ENCODE assay signal across 8 cellular contexts in genomic region chr20:60851826-60852704, GRCh38.
DNase-seq lines count a peak whose midpoint lies in the region; ATAC-seq and TF ChIP-seq lines count a peak whose summit lies in the region.

No MANE protein-coding gene starts in this region.

- peaks cover 0 to 5% (median 2%) of the 10 kb centered on the region in 4 donors for H3K9me3 ChIP-seq in upper lobe of left lung
- no peaks in the 10 kb centered on the region for H3K9me3 ChIP-seq in effector memory CD4-positive, alpha-beta T cell (ENCODE audit: control insufficient read depth, low read length)

- H3K4me3 Mint-ChIP-seq in activated CD4-positive, alpha-beta T cell treated with anti-CD3 and anti-CD28 coated beads, Interleukin-2, amount 10 ng/mL, durations not matched to agents 7 days and 5 days, result no peak overlapping the region

- no peaks in the 10 kb centered on the region for H3K36me3 Mint-ChIP-seq in activated CD4-positive, alpha-beta T cell treated with anti-CD3 and anti-CD28 coated beads, Interleukin-2, amount 10 ng/mL, durations not matched to agents 7 days and 5 days (ENCODE audit: low read depth)

- POLR2A ChIA-PET in activated CD4-positive, alpha-beta T cell treated with anti-CD3 and anti-CD28 coated beads, Interleukin-2, amount 10 ng/mL, durations not matched to agents 7 days and 5 days (lab: Charles Lee), result no interaction called here

- H3K27me3 Mint-ChIP-seq in activated CD4-positive, alpha-beta T cell treated with anti-CD3 and anti-CD28 coated beads, Interleukin-2, amount 10 ng/mL, durations not matched to agents 7 days and 5 days, result no peaks in the 10 kb centered on the region

- no peak overlapping the region for H3K27ac Mint-ChIP-seq in activated CD4-positive, alpha-beta T cell treated with anti-CD3 and anti-CD28 coated beads, Interleukin-2, amount 10 ng/mL, durations not matched to agents 7 days and 5 days

- no peak overlapping the region for H3K27ac ChIP-seq in upper lobe of left lung
- no peak overlapping the region for H3K27ac ChIP-seq in effector memory CD4-positive, alpha-beta T cell (ENCODE audit: insufficient read depth, low read length, poor library complexity, severe bottlenecking)

- no peak for ATAC-seq in upper lobe of left lung (ENCODE audit: low FRiP score in 2 of 2)

- TF ChIP-seq CTCF in epithelial cell of esophagus (IDR thresholded peaks at IDR 0.05; ENCODE audit: insufficient read depth, low read depth, low read length, missing control alignments) (peak; percentile 45), upper lobe of left lung (IDR thresholded peaks at IDR 0.05) (peak in 3 of 6 experiments; percentile 21 to 40 (median 40))

- no peak for TF ChIP-seq POLR2A in upper lobe of left lung (IDR thresholded peaks at IDR 0.05)

- peaks cover 5% of the 10 kb centered on the region for H3K9me3 Mint-ChIP-seq in activated CD4-positive, alpha-beta T cell treated with anti-CD3 and anti-CD28 coated beads, Interleukin-2, amount 10 ng/mL, durations not matched to agents 7 days and 5 days

- H3K27me3 ChIP-seq in upper lobe of left lung, result no peaks in the 10 kb centered on the region
- no peaks in the 10 kb centered on the region for H3K27me3 ChIP-seq in effector memory CD4-positive, alpha-beta T cell (replicated peaks; ENCODE audit: control insufficient read depth, insufficient read depth, low read length, poor library complexity, severe bottlenecking)

- TF ChIP-seq EP300 in upper lobe of left lung (IDR thresholded peaks at IDR 0.05), result no peak

- WGBS in upper lobe of left lung, 2 donors, result 39 to 43% methylated on average over 9 of the region's 9 CpGs

- H3K36me3 ChIP-seq in upper lobe of left lung, result no peaks in the 10 kb centered on the region
- H3K36me3 ChIP-seq in effector memory CD4-positive, alpha-beta T cell (ENCODE audit: control insufficient read depth, insufficient read depth, low read length), result no peaks in the 10 kb centered on the region

- CTCF ChIA-PET in activated CD4-positive, alpha-beta T cell treated with anti-CD3 and anti-CD28 coated beads, Interleukin-2, amount 10 ng/mL, durations not matched to agents 7 days and 5 days (lab: Charles Lee), result interaction anchor here (1.0 kb wide), 1 partner anchor 136 kb away, joined by 4 read pairs; no protein-coding TSS in a partner anchor

- H3K4me3 ChIP-seq in epithelial cell of esophagus (ENCODE audit: low read length) (no peak overlapping the region), upper lobe of left lung (no peak overlapping the region)
- no peak overlapping the region for H3K4me3 ChIP-seq in effector memory CD4-positive, alpha-beta T cell (ENCODE audit: insufficient read depth, low read depth, low read length, poor library complexity, severe bottlenecking)

- no peaks in the 10 kb centered on the region for H3K4me1 Mint-ChIP-seq in activated CD4-positive, alpha-beta T cell treated with anti-CD3 and anti-CD28 coated beads, Interleukin-2, amount 10 ng/mL, durations not matched to agents 7 days and 5 days

- DNase-seq in activated CD4-positive, alpha-beta T cell treated with anti-CD3 and anti-CD28 coated beads for 48 hours, result peak; percentile 6
- DNase-seq in activated CD4-positive, alpha-beta T cell treated with anti-CD3 and anti-CD28 coated beads, Interleukin-2, amount 10 ng/mL, durations not matched to agents 7 days and 5 days, result no peak
- peak; percentile 26 for DNase-seq in NCI-H2227 treated with DMSO at 0.1 percent for 48 hours (lab: John Stamatoyannopoulos, UW)
- peak; percentile 12 for DNase-seq in epithelial cell of esophagus (ENCODE audit: low read depth)
- peak; percentile 1 for DNase-seq in renal cortical epithelial cell (ENCODE audit: low read depth)
- no peak for DNase-seq in upper lobe of left lung
- no peak for DNase-seq in HPDE6-E6E7 (ENCODE audit: extremely low spot score)
- no peak for DNase-seq in effector memory CD4-positive, alpha-beta T cell

- H3K4me1 ChIP-seq in upper lobe of left lung, result no peaks in the 10 kb centered on the region
- no peaks in the 10 kb centered on the region for H3K4me1 ChIP-seq in effector memory CD4-positive, alpha-beta T cell (ENCODE audit: control insufficient read depth, insufficient read depth, low read length, poor library complexity, severe bottlenecking)

Comparison
In these comparisons a context has a peak if more than half of its experiments do, and no peak if none do; other contexts are left out.
1. DNase-seq: peak in activated CD4-positive, alpha-beta T cell treated with anti-CD3 and anti-CD28 coated beads for 48 hours (single experiment), NCI-H2227 treated with DMSO at 0.1 percent for 48 hours (single experiment), epithelial cell of esophagus (single experiment) and renal cortical epithelial cell (single experiment); none in activated CD4-positive, alpha-beta T cell treated with anti-CD3 and anti-CD28 coated beads, Interleukin-2, amount 10 ng/mL, durations not matched to agents 7 days and 5 days (single experiment), upper lobe of left lung (0 of 2), HPDE6-E6E7 (single experiment) and effector memory CD4-positive, alpha-beta T cell (0 of 3).